Comparison of ENCODE assay signal across 9 cellular contexts in genomic region chr1:185170291-185170848, GRCh38.
A peak's percentile ranks its signal among the peaks of the same experiment; 100 is the strongest.
DNase-seq lines count a peak whose midpoint lies in the region; ATAC-seq lines count a peak whose summit lies in the region.
"Had no signal": no experiment of that assay in that cellular context is flagged by ENCODE, and none has a peak within 500 bp of the region (broad histone marks: within the 10 kb centered on the region; RNA-seq: fewer than 3 reads in every experiment).

No MANE protein-coding gene starts in this region.

- H3K4me3 Mint-ChIP-seq in central memory CD8-positive, alpha-beta T cell = no peak overlapping the region
- H3K4me3 Mint-ChIP-seq: T-helper 1 cell treated with Interleukin-12 subunit alpha and Interleukin-12 subunit beta and Interleukin-4 antibody, amounts not matched to agents 30 μg/mL and 1 μg/mL, for 36 hours had no signal

- H3K36me3 Mint-ChIP-seq in central memory CD8-positive, alpha-beta T cell (ENCODE audit: insufficient read depth) = peaks cover 16% of the 10 kb centered on the region

- no peaks in the 10 kb centered on the region for H3K27me3 Mint-ChIP-seq in central memory CD8-positive, alpha-beta T cell

- no peak overlapping the region for H3K27ac Mint-ChIP-seq in central memory CD8-positive, alpha-beta T cell (ENCODE audit: low read depth)
- H3K27ac Mint-ChIP-seq: T-helper 1 cell treated with Interleukin-12 subunit alpha and Interleukin-12 subunit beta and Interleukin-4 antibody, amounts not matched to agents 30 μg/mL and 1 μg/mL, for 36 hours had no signal

- no peaks in the 10 kb centered on the region for H3K9me3 Mint-ChIP-seq in central memory CD8-positive, alpha-beta T cell
- H3K9me3 Mint-ChIP-seq: T-helper 1 cell treated with Interleukin-12 subunit alpha and Interleukin-12 subunit beta and Interleukin-4 antibody, amounts not matched to agents 30 μg/mL and 1 μg/mL, for 36 hours had no signal

- ATAC-seq in GM18870 (IDR thresholded peaks at IDR 0.05; ENCODE audit: unreplicated experiment) (peak; percentile 85), HG03025 (IDR thresholded peaks at IDR 0.05; ENCODE audit: low FRiP score, unreplicated experiment) (peak; percentile 71)
- ATAC-seq in central memory CD8-positive, alpha-beta T cell (replicated peaks; ENCODE audit: extremely low read depth, poor library complexity, severe bottlenecking) = peak; percentile 80
- ATAC-seq in stimulated activated naive CD8-positive, alpha-beta T cell treated with anti-CD3 and anti-CD28 coated beads, Interleukin-15, Interleukin-2, amounts not matched to agents 100 U/mL and 50 U/mL, for 24 hours = peak; percentile 80

- DNase-seq in CD1c-positive myeloid dendritic cell (ENCODE audit: extremely low spot score) (peak; percentile 69), NCI-H1436 treated with DMSO at 0.1 percent for 48 hours (lab: John Stamatoyannopoulos, UW) (peak; percentile 38), SW 1271 (lab: John Stamatoyannopoulos, UW) (peak; percentile 4 to 30), kidney glomerular epithelial cell (lab: John Stamatoyannopoulos, UW) (peak; percentile 37)
- peak in 1 of 2 donors; percentile 26 for DNase-seq in central memory CD8-positive, alpha-beta T cell (ENCODE audit: low spot score in 2 of 2)
- peak; percentile 38 for DNase-seq in stimulated activated naive CD8-positive, alpha-beta T cell treated with anti-CD3 and anti-CD28 coated beads, Interleukin-15, Interleukin-2, amounts not matched to agents 100 U/mL and 50 U/mL, for 24 hours

- H3K4me1 Mint-ChIP-seq in central memory CD8-positive, alpha-beta T cell = peaks cover 5% of the 10 kb centered on the region
